Comparison of ENCODE assay signal across 22 cellular contexts in genomic region chr16:69520413-69520799, GRCh38. TPM values are rescaled to one million over a fixed set of nuclear protein-coding genes. Genes with fewer than 3 reads are reported as not detected.
DNase-seq lines count a peak whose midpoint lies in the region; ATAC-seq and TF ChIP-seq lines count a peak whose summit lies in the region.
"Had no signal": no experiment of that assay in that cellular context is flagged by ENCODE, and none has a peak within 500 bp of the region (broad histone marks: within the 10 kb centered on the region; RNA-seq: fewer than 3 reads in every experiment).

No MANE protein-coding gene starts in this region.

- H3K79me2 ChIP-seq in GM23338 (replicated peaks; ENCODE audit: insufficient read depth) (no peaks in the 10 kb centered on the region), mammary epithelial cell (ENCODE audit: insufficient read depth, low read length) (no peaks in the 10 kb centered on the region)

- no peaks in the 10 kb centered on the region for H3K36me3 Mint-ChIP-seq in activated T-cell treated with anti-CD3 and anti-CD28 coated beads, Interleukin-2, amount 50 U/mL, for 24 hours (ENCODE audit: low read depth)
- H3K36me3 Mint-ChIP-seq in activated T-cell treated with anti-CD3 and anti-CD28 coated beads, Interleukin-2, amount 50 U/mL, for 4 hours (ENCODE audit: insufficient read depth) = no peaks in the 10 kb centered on the region
- no peaks in the 10 kb centered on the region for H3K36me3 Mint-ChIP-seq in GM23338 (ENCODE audit: low read depth)
- H3K36me3 Mint-ChIP-seq in activated CD4-positive, alpha-beta memory T cell treated with anti-CD3 and anti-CD28 coated beads, Interleukin-2, amount 10 ng/mL, durations not matched to agents 7 days and 5 days (ENCODE audit: low read depth) = no peaks in the 10 kb centered on the region

- H2AFZ ChIP-seq in GM23338 (peak overlapping the region; percentile 92), mammary epithelial cell (ENCODE audit: low read depth, low read length) (peak overlapping the region; percentile 59)

- H3K27me3 ChIP-seq in GM23338 (ENCODE audit: insufficient read depth) (no peaks in the 10 kb centered on the region), mammary epithelial cell (ENCODE audit: insufficient read depth, low read length) (no peaks in the 10 kb centered on the region)
- H3K27me3 ChIP-seq: colonic mucosa, foreskin keratinocyte, testis had no signal

- H3K27ac ChIP-seq in GM23338 (ENCODE audit: low read depth) (no peak overlapping the region), mammary epithelial cell (ENCODE audit: insufficient read depth, low read depth, low read length) (no peak overlapping the region)
- H3K27ac ChIP-seq: colonic mucosa, foreskin keratinocyte, heart right ventricle, RWPE1, testis had no signal

- H3K4me1 Mint-ChIP-seq in activated T-cell treated with anti-CD3 and anti-CD28 coated beads, Interleukin-2, amount 50 U/mL, for 24 hours (ENCODE audit: low read depth) = peaks cover 30% of the 10 kb centered on the region
- H3K4me1 Mint-ChIP-seq in activated T-cell treated with anti-CD3 and anti-CD28 coated beads, Interleukin-2, amount 50 U/mL, for 4 hours (ENCODE audit: low read depth) = peaks cover 11% of the 10 kb centered on the region
- peaks cover 13% of the 10 kb centered on the region for H3K4me1 Mint-ChIP-seq in GM23338
- H3K4me1 Mint-ChIP-seq in activated CD4-positive, alpha-beta memory T cell treated with anti-CD3 and anti-CD28 coated beads, Interleukin-2, amount 10 ng/mL, durations not matched to agents 7 days and 5 days = peaks cover 21% of the 10 kb centered on the region

- no peak overlapping the region for H3K9ac ChIP-seq in mammary epithelial cell (ENCODE audit: insufficient read depth, low read length)

- H3K4me2 ChIP-seq in GM23338 (no peak overlapping the region), mammary epithelial cell (ENCODE audit: insufficient read depth, low read depth, low read length) (no peak overlapping the region)

- H3K27ac Mint-ChIP-seq in activated T-cell treated with anti-CD3 and anti-CD28 coated beads, Interleukin-2, amount 50 U/mL, for 24 hours = peak overlapping the region; percentile 91
- no peak overlapping the region for H3K27ac Mint-ChIP-seq in GM23338
- peak overlapping the region; percentile 36 for H3K27ac Mint-ChIP-seq in activated CD4-positive, alpha-beta memory T cell treated with anti-CD3 and anti-CD28 coated beads, Interleukin-2, amount 10 ng/mL, durations not matched to agents 7 days and 5 days
- H3K27ac Mint-ChIP-seq: WTC11 had no signal

- POLR2A ChIA-PET in activated CD4-positive, alpha-beta memory T cell treated with anti-CD3 and anti-CD28 coated beads, Interleukin-2, amount 10 ng/mL, durations not matched to agents 7 days and 5 days (lab: Charles Lee) = interaction anchor here (1.0 to 1.5 kb wide), 2 partner anchors 11 to 44 kb away, joined by 3 to 6 read pairs; no protein-coding TSS in a partner anchor

- in situ Hi-C loops in mammary epithelial cell (cut with MboI; ENCODE audit: low sequenced_read_pairs in 2 of 2) = no loop called here

- CTCF ChIA-PET in activated CD4-positive, alpha-beta memory T cell treated with anti-CD3 and anti-CD28 coated beads, Interleukin-2, amount 10 ng/mL, durations not matched to agents 7 days and 5 days (lab: Charles Lee) = no interaction called here
- CTCF ChIA-PET in mammary epithelial cell (lab: Charles Lee; ENCODE audit: low non-redundant PET) = interaction anchor here (0.7 kb wide), 1 partner anchor 25 kb away, joined by 3 read pairs; no protein-coding TSS in a partner anchor

- H3K4me3 ChIP-seq in GM23338 (no peak overlapping the region), mammary epithelial cell (replicated peaks in 1 of 3; ENCODE audit: insufficient read depth in 1 of 3, low read depth in 2 of 3, low read length in 3 of 3) (no peak overlapping the region)
- H3K4me3 ChIP-seq: colonic mucosa, heart right ventricle, skin epidermis, testis had no signal

- H3K4me1 ChIP-seq in GM23338 (ENCODE audit: insufficient read depth) = peaks cover 6% of the 10 kb centered on the region
- peaks cover 2% of the 10 kb centered on the region for H3K4me1 ChIP-seq in mammary epithelial cell (ENCODE audit: insufficient read depth, low read length)
- H3K4me1 ChIP-seq: heart right ventricle, testis had no signal

- dilution Hi-C loops in mammary epithelial cell (cut with HindIII; ENCODE audit: low sequenced_read_pairs) = loop anchor here (5.0 kb wide), 1 partner anchor 78 kb away; no protein-coding TSS in a partner anchor

- H3K27me3 Mint-ChIP-seq in activated T-cell treated with anti-CD3 and anti-CD28 coated beads, Interleukin-2, amount 50 U/mL, for 24 hours = no peaks in the 10 kb centered on the region
- no peaks in the 10 kb centered on the region for H3K27me3 Mint-ChIP-seq in activated T-cell treated with anti-CD3 and anti-CD28 coated beads, Interleukin-2, amount 50 U/mL, for 4 hours (ENCODE audit: low read depth)
- peaks cover 7% of the 10 kb centered on the region for H3K27me3 Mint-ChIP-seq in GM23338 (ENCODE audit: insufficient read depth, low read depth, poor library complexity)
- H3K27me3 Mint-ChIP-seq in activated CD4-positive, alpha-beta memory T cell treated with anti-CD3 and anti-CD28 coated beads, Interleukin-2, amount 10 ng/mL, durations not matched to agents 7 days and 5 days = no peaks in the 10 kb centered on the region
- H3K27me3 Mint-ChIP-seq: effector memory CD8-positive, alpha-beta T cell had no signal

- no TSS peak for BruUV-seq in mammary epithelial cell (replicated peaks; lab: Mats Ljungman, UMichigan)

- TF ChIP-seq CTCF in GM23338 (conservative IDR thresholded peaks at IDR 0.05; ENCODE audit: low read depth in 2 of 2) (no peak), mammary epithelial cell (conservative IDR thresholded peaks at IDR 0.05 in 1 of 2, IDR thresholded peaks at IDR 0.05 in 1 of 2; ENCODE audit: extremely low read depth in 1 of 2, insufficient read depth in 1 of 2, low read depth in 1 of 2, low read length in 2 of 2) (no peak)

- DNase-seq in activated T-cell treated with anti-CD3 and anti-CD28 coated beads, Interleukin-2, amount 50 U/mL, for 24 hours = no peak
- DNase-seq in activated T-cell treated with anti-CD3 and anti-CD28 coated beads, Interleukin-2, amount 50 U/mL, for 4 hours = no peak
- DNase-seq in GM23338 (ENCODE audit: low spot score) = no peak
- no peak for DNase-seq in activated CD4-positive, alpha-beta memory T cell treated with anti-CD3 and anti-CD28 coated beads, Interleukin-2, amount 10 ng/mL, durations not matched to agents 7 days and 5 days
- no peak for DNase-seq in mammary epithelial cell
- no peak for DNase-seq in ecto neural progenitor cell (ENCODE audit: low spot score)
- no peak for DNase-seq in HK-2 (ENCODE audit: unreplicated experiment)
- DNase-seq: colonic mucosa; effector memory CD8-positive, alpha-beta T cell; foreskin keratinocyte; heart right ventricle; mesenchymal stem cell; NCI-H1694; NCI-H526; nucleus accumbens; T-helper 9 cell; testis had no signal

- peaks cover 6% of the 10 kb centered on the region; the same call in 1 of the 2 replicates for H3F3A ChIP-seq in GM23338 (replicated peaks; ENCODE audit: low read depth)

- H3K9me3 Mint-ChIP-seq in activated T-cell treated with anti-CD3 and anti-CD28 coated beads, Interleukin-2, amount 50 U/mL, for 24 hours = peaks cover 6% of the 10 kb centered on the region
- H3K9me3 Mint-ChIP-seq in activated T-cell treated with anti-CD3 and anti-CD28 coated beads, Interleukin-2, amount 50 U/mL, for 4 hours = no peaks in the 10 kb centered on the region
- peaks cover 5% of the 10 kb centered on the region; the same call in 2 of the 3 replicates for H3K9me3 Mint-ChIP-seq in GM23338
- no peaks in the 10 kb centered on the region for H3K9me3 Mint-ChIP-seq in activated CD4-positive, alpha-beta memory T cell treated with anti-CD3 and anti-CD28 coated beads, Interleukin-2, amount 10 ng/mL, durations not matched to agents 7 days and 5 days
- H3K9me3 Mint-ChIP-seq: effector memory CD8-positive, alpha-beta T cell had no signal

- no peaks in the 10 kb centered on the region for H3K36me3 ChIP-seq in GM23338 (ENCODE audit: insufficient read depth)
- H3K36me3 ChIP-seq in mammary epithelial cell (ENCODE audit: insufficient read depth, low read length) = no peaks in the 10 kb centered on the region
- H3K36me3 ChIP-seq: colonic mucosa, heart right ventricle had no signal

- H3K4me3 Mint-ChIP-seq in activated T-cell treated with anti-CD3 and anti-CD28 coated beads, Interleukin-2, amount 50 U/mL, for 24 hours = no peak overlapping the region
- no peak overlapping the region for H3K4me3 Mint-ChIP-seq in activated T-cell treated with anti-CD3 and anti-CD28 coated beads, Interleukin-2, amount 50 U/mL, for 4 hours
- no peak overlapping the region for H3K4me3 Mint-ChIP-seq in GM23338
- H3K4me3 Mint-ChIP-seq in activated CD4-positive, alpha-beta memory T cell treated with anti-CD3 and anti-CD28 coated beads, Interleukin-2, amount 10 ng/mL, durations not matched to agents 7 days and 5 days = no peak overlapping the region
- H3K4me3 Mint-ChIP-seq: effector memory CD8-positive, alpha-beta T cell; WTC11 had no signal

- 95% methylated on average over 4 of the region's 4 CpGs for WGBS in mammary epithelial cell (ENCODE audit: low coverage, missing lambda C conversion rate)

- ATAC-seq in activated T-cell treated with anti-CD3 and anti-CD28 coated beads, Interleukin-2, amount 50 U/mL, for 4 hours = no peak
- ATAC-seq in GM23338 (no peak), HG03135 (IDR thresholded peaks at IDR 0.05; ENCODE audit: unreplicated experiment) (no peak)
- ATAC-seq: esophagus mucosa, foreskin keratinocyte, heart right ventricle, WTC11 had no signal

- H3K9me2 ChIP-seq in GM23338 (ENCODE audit: insufficient read depth) = 0 out of 2 replicates have a peak, but pooled peaks cover 2% of the 10 kb centered on the region

- H4K20me1 ChIP-seq in GM23338 (replicated peaks; ENCODE audit: insufficient read depth) (no peaks in the 10 kb centered on the region), mammary epithelial cell (ENCODE audit: insufficient read depth, low read length) (no peaks in the 10 kb centered on the region)

- no peaks in the 10 kb centered on the region for H3K9me3 ChIP-seq in mammary epithelial cell (replicated peaks; ENCODE audit: insufficient read depth, low read length)
- H3K9me3 ChIP-seq: colonic mucosa, heart right ventricle, testis had no signal

- intact Hi-C loops in mammary epithelial cell (cut with micrococcal nuclease) = no loop called here

RNA-seq across cellular contexts. Expression of gene NFAT5, which starts 45.4 kb away (rescaled TPM):
- total RNA-seq in activated T-cell treated with anti-CD3 and anti-CD28 coated beads, Interleukin-2, amount 50 U/mL, for 4 hours = 10 to 100 TPM; 32.8 to 36.4 (median 33.2) TPM
- 27.0 and 31.9 TPM in 2 replicates for total RNA-seq in GM23338 (2014; rRNA removed; shearing (Covaris generic))
- 10.6 and 12.6 TPM in 2 replicates for polyA plus RNA-seq in GM23338 (2016; fragmentation: Nextera tagmentation; extraction: Ambion mirVana)
- 10 to 100 TPM; 19.7 to 21.3 TPM for total RNA-seq in activated CD4-positive, alpha-beta memory T cell treated with anti-CD3 and anti-CD28 coated beads, Interleukin-2, amount 10 ng/mL, durations not matched to agents 7 days and 5 days
- 10 to 100 TPM; 37.5 to 48.2 TPM for total RNA-seq in mammary epithelial cell
- 16.9 TPM for polyA plus RNA-seq in mammary epithelial cell
- polyA minus RNA-seq in mammary epithelial cell = 32.5 TPM
